Comparison of ENCODE assay signal across 1 cellular context in the genomic region with DNA sequence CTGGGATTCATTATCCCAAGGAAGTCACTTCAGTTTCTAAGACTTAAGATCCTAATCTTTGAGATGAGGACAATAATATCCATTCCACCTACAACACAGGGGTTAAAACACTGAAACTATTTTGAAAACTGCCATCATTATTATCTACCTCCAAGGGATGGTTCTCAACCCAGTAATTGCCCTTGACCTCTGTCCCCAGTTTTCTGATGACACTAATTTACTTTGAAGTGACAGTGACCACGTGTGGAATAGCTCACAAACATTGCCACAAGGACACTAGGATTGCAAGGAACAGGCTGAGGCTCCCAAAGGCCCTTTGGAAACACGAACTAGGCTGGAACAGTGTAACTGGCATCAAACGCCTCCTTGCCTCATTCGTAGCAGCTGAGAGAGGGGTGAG.
TF ChIP-seq lines count a peak whose summit lies in the region.

No MANE protein-coding gene starts in this region.

TF ChIP-seq in WTC11, 78 proteins besides CTCF, POLR2A, EP300 and RAD21:
- TF ChIP-seq KAT7 (CRISPR knock-in tag; IDR thresholded peaks at IDR 0.05; ENCODE audit: borderline replicate concordance), result no peak
- TF ChIP-seq, protein P1, sequence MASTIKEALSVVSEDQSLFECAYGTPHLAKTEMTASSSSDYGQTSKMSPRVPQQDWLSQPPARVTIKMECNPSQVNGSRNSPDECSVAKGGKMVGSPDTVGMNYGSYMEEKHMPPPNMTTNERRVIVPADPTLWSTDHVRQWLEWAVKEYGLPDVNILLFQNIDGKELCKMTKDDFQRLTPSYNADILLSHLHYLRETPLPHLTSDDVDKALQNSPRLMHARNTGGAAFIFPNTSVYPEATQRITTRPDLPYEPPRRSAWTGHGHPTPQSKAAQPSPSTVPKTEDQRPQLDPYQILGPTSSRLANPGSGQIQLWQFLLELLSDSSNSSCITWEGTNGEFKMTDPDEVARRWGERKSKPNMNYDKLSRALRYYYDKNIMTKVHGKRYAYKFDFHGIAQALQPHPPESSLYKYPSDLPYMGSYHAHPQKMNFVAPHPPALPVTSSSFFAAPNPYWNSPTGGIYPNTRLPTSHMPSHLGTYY (CRISPR knock-in tag; IDR thresholded peaks at IDR 0.05), result no peak
- TF ChIP-seq, protein P2, sequence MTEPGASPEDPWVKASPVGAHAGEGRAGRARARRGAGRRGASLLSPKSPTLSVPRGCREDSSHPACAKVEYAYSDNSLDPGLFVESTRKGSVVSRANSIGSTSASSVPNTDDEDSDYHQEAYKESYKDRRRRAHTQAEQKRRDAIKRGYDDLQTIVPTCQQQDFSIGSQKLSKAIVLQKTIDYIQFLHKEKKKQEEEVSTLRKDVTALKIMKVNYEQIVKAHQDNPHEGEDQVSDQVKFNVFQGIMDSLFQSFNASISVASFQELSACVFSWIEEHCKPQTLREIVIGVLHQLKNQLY (CRISPR knock-in tag; IDR thresholded peaks at IDR 0.05), result no peak
- TF ChIP-seq GABPB1 (CRISPR knock-in tag; IDR thresholded peaks at IDR 0.05), result 0 out of 2 replicates have a peak, but pooled peaks have one; percentile 13
